In genomic region chr2:45755585-45756330, GRCh38 we compare ENCODE assay signal across 18 cellular contexts.
DNase-seq lines count a peak whose midpoint lies in the region; ATAC-seq and TF ChIP-seq lines count a peak whose summit lies in the region.
"Had no signal": no experiment of that assay in that cellular context is flagged by ENCODE, and none has a peak within 500 bp of the region (broad histone marks: within the 10 kb centered on the region; RNA-seq: fewer than 3 reads in every experiment).

No MANE protein-coding gene starts in this region.

- POLR2A ChIA-PET in AG04449 (lab: Yijun Ruan, JAX), result interaction anchor here (0.6 to 1.1 kb wide), 3 partner anchors 104 to 238 kb away, joined by 3 to 4 read pairs (median 3); partner anchors contain the start of gene PRKCE

- H3K27me3 Mint-ChIP-seq in HFFc6 (ENCODE audit: insufficient read depth), result peaks cover 1% of the 10 kb centered on the region; the same call in 1 of the 2 replicates
- H3K27me3 Mint-ChIP-seq: T-helper 17 cell had no signal

- no peak overlapping the region; the same call in 1 of the 2 replicates for H3K4me3 ChIP-seq in AG04449 (ENCODE audit: low read depth, low read length)

- no peaks in the 10 kb centered on the region; the same call in 1 of the 2 replicates for H3K36me3 Mint-ChIP-seq in HFFc6 (ENCODE audit: low read depth)

- CTCF ChIA-PET in AG04449 (lab: Yijun Ruan, JAX), result interaction anchor here (0.9 to 1.7 kb wide), 3 partner anchors 23 to 113 kb away, joined by 3 to 4 read pairs (median 3); no protein-coding TSS in a partner anchor

- ATAC-seq in HG02588 (IDR thresholded peaks at IDR 0.05; ENCODE audit: unreplicated experiment) (no peak), GM18907 (IDR thresholded peaks at IDR 0.05; ENCODE audit: unreplicated experiment) (no peak)
- ATAC-seq: T-helper 17 cell had no signal

- H3K4me3 Mint-ChIP-seq in HFFc6, result peak overlapping the region; percentile 72
- H3K4me3 Mint-ChIP-seq: T-helper 17 cell had no signal

- TF ChIP-seq CTCF in AG04449 (IDR thresholded peaks at IDR 0.05; ENCODE audit: insufficient read depth, low read length, missing control alignments) (no peak), HFFc6 (IDR thresholded peaks at IDR 0.05) (0 out of 2 replicates have a peak, but pooled peaks have one; percentile 25)

- peaks cover 80% of the 10 kb centered on the region for H3K4me1 Mint-ChIP-seq in HFFc6 (ENCODE audit: low read depth)

- peak overlapping the region; percentile 99 for H3K27ac Mint-ChIP-seq in HFFc6
- H3K27ac Mint-ChIP-seq: T-helper 17 cell had no signal

- H3K9me3 Mint-ChIP-seq in HFFc6, result no peaks in the 10 kb centered on the region

- peak; percentile 75 for DNase-seq in AG04449 (ENCODE audit: low read depth, low spot score)
- peak; percentile 97 for DNase-seq in HFFc6
- peak; percentile 71 for DNase-seq in amniotic stem cell (lab: John Stamatoyannopoulos, UW)
- DNase-seq in iris pigment epithelial cell (ENCODE audit: low read depth), result peak; percentile 94
- no peak for DNase-seq in NCI-H2081 treated with DMSO at 0.1 percent for 48 hours (lab: John Stamatoyannopoulos, UW)
- DNase-seq in NCI-H1694 treated with DMSO at 0.1 percent for 48 hours (lab: John Stamatoyannopoulos, UW), result no peak
- DNase-seq: activated CD4-positive, alpha-beta T cell treated with anti-CD3 and anti-CD28 coated beads for 4 hours; activated T-cell treated with anti-CD3 and anti-CD28 coated beads, Interleukin-2, amount 50 U/mL, for 1 hour; cortex of kidney; NCI-H1930; NCI-H774; occipital lobe; RPMI8226; small intestine; stimulated activated naive CD4-positive, alpha-beta T cell treated with Interleukin-2 at 50 U/mL for 16 hours; T-helper 17 cell had no signal

Comparison
In these comparisons a context has a peak if more than half of its experiments do, and no peak if none do; other contexts are left out.
1. DNase-seq: peak in AG04449 (single experiment), HFFc6 (single experiment), amniotic stem cell (single experiment) and iris pigment epithelial cell (single experiment); none in NCI-H2081 treated with DMSO at 0.1 percent for 48 hours (single experiment) and NCI-H1694 treated with DMSO at 0.1 percent for 48 hours (single experiment).